In the genomic region with DNA sequence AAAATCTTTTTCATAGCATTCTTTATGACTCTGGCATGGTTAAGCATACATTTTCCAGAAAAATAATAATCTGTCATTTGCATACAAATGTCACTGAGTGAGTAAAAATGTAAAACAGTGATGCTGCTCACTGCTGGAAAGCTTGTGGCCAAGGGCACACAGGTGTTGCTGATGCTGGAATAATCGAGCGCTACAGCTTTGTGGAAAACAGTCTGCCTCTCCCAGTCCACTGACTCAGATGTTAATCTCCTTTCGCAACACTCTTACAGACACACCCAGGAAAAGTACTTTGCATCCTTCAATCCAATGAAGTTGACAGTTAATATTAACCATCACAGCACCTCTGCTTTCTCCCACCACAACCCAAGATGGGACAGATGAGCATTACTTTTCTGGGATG, we compare ENCODE assay signal across 6 cellular contexts. TPM values are rescaled to one million over a fixed set of nuclear protein-coding genes. Genes with fewer than 3 reads are reported as not detected.
"Had no signal": no experiment of that assay in that cellular context is flagged by ENCODE, and none has a peak within 500 bp of the region (broad histone marks: within the 10 kb centered on the region; RNA-seq: fewer than 3 reads in every experiment).

No MANE protein-coding gene starts in this region.

RNA-seq across cellular contexts. Expression of gene CD8B2, which starts 27.7 kb away (rescaled TPM):
- total RNA-seq: activated CD4-positive, alpha-beta memory T cell treated with anti-CD3 and anti-CD28 coated beads, Interleukin-2, amount 10 ng/mL, durations not matched to agents 7 days and 5 days; astrocyte; cardiac muscle cell; left cardiac atrium; lung; posterior vena cava had no signal
- polyA plus RNA-seq: cardiac muscle cell had no signal
